22 cellular contexts compared by ENCODE assay signal in genomic region chr9:134172198-134173126, GRCh38. TPM values are rescaled to one million over a fixed set of nuclear protein-coding genes. Genes with fewer than 3 reads are reported as not detected.
DNase-seq lines count a peak whose midpoint lies in the region; ATAC-seq, FAIRE-seq and TF ChIP-seq lines count a peak whose summit lies in the region.
"Had no signal": no experiment of that assay in that cellular context is flagged by ENCODE, and none has a peak within 500 bp of the region (broad histone marks: within the 10 kb centered on the region; RNA-seq: fewer than 3 reads in every experiment).

No MANE protein-coding gene starts in this region.

- no peaks in the 10 kb centered on the region for H3K79me2 ChIP-seq in mammary epithelial cell (ENCODE audit: insufficient read depth, low read length)
- no peaks in the 10 kb centered on the region for H3K79me2 ChIP-seq in HepG2 (ENCODE audit: insufficient read depth, low read length)
- no peaks in the 10 kb centered on the region for H3K79me2 ChIP-seq in H9 (ENCODE audit: insufficient read depth, low read length)

- WGBS in mammary epithelial cell (ENCODE audit: low coverage, missing lambda C conversion rate): 64% methylated on average over 6 of the region's 31 CpGs
- 72% methylated on average over 6 of the region's 31 CpGs for WGBS in HepG2 (ENCODE audit: low lambda C conversion rate)
- WGBS in H9 (ENCODE audit: extremely low coverage, insufficient read length, low lambda C conversion rate): no CpG with 5 or more reads among the region's 31 CpGs

- peaks cover 26% of the 10 kb centered on the region for H3K4me1 Mint-ChIP-seq in CD14-positive monocyte
- H3K4me1 Mint-ChIP-seq in H9: peaks cover 3 to 12% of the 10 kb centered on the region in 2 experiments; a peak in 3 of 4 replicates
- H3K4me1 Mint-ChIP-seq: activated CD4-positive, alpha-beta memory T cell treated with anti-CD3 and anti-CD28 coated beads, Interleukin-2, amount 10 ng/mL, durations not matched to agents 7 days and 5 days had no signal

- H3K14ac ChIP-seq in H9 (ENCODE audit: insufficient read depth, low read length): no peak overlapping the region

- POLR2A ChIA-PET in HepG2 (lab: Yijun Ruan, JAX): interaction anchor here (3.6 kb wide), 1 partner anchor 156 kb away, joined by 13 read pairs; no protein-coding TSS in a partner anchor

- H3K9ac ChIP-seq in mammary epithelial cell (ENCODE audit: insufficient read depth, low read length): no peak overlapping the region
- no peak overlapping the region for H3K9ac ChIP-seq in HepG2 (ENCODE audit: insufficient read depth, low read depth, low read length)
- H3K9ac ChIP-seq in H9 (ENCODE audit: extremely low read depth, insufficient read length, low read length): no peak overlapping the region

- H3K27ac Mint-ChIP-seq in CD14-positive monocyte (peak overlapping the region; percentile 20 to 86 (median 68)), H9 (peak overlapping the region in 1 of 3 experiments; percentile 33; a peak in 1 of 7 replicates)
- H3K27ac Mint-ChIP-seq: activated CD4-positive, alpha-beta memory T cell treated with anti-CD3 and anti-CD28 coated beads, Interleukin-2, amount 10 ng/mL, durations not matched to agents 7 days and 5 days; CD4-positive, alpha-beta T cell had no signal

- H3K4ac ChIP-seq in H9 (ENCODE audit: low read depth, low read length): no peak overlapping the region

- no peak overlapping the region for H2BK5ac ChIP-seq in H9 (ENCODE audit: insufficient read length, low read length)

- no peaks in the 10 kb centered on the region for H3K23me2 ChIP-seq in H9 (ENCODE audit: insufficient read length, low read depth, low read length, poor library complexity, severe bottlenecking)

- H3K4me2 ChIP-seq in mammary epithelial cell (ENCODE audit: insufficient read depth, low read depth, low read length) (peak overlapping the region; percentile 16), HepG2 (ENCODE audit: low read depth, low read length) (peak overlapping the region; percentile 51; the same call in 1 of the 2 replicates), H9 (ENCODE audit: insufficient read depth, insufficient read length, low read length) (no peak overlapping the region)

- H2AK5ac ChIP-seq in H9 (ENCODE audit: insufficient read length, low read length): no peak overlapping the region

- no peaks in the 10 kb centered on the region for H3K9me3 ChIP-seq in mammary epithelial cell (replicated peaks; ENCODE audit: insufficient read depth, low read length)
- no peaks in the 10 kb centered on the region for H3K9me3 ChIP-seq in HepG2 (ENCODE audit: low read length)
- no peaks in the 10 kb centered on the region for H3K9me3 ChIP-seq in gastrocnemius medialis
- peaks cover 0 to 3% of the 10 kb centered on the region in 2 donors for H3K9me3 ChIP-seq in ascending aorta
- no peaks in the 10 kb centered on the region for H3K9me3 ChIP-seq in H9 (ENCODE audit: control insufficient read depth, low read depth, low read length)
- H3K9me3 ChIP-seq: neutrophil had no signal

- H3K36me3 Mint-ChIP-seq in CD14-positive monocyte (peaks cover 0 to 3% of the 10 kb centered on the region in 2 donors), H9 (ENCODE audit: insufficient read depth in 1 of 3, low read depth in 3 of 3) (peaks cover 0 to 2% (median 2%) of the 10 kb centered on the region in 3 experiments; a peak in 2 of 7 replicates)
- H3K36me3 Mint-ChIP-seq: IgD-negative memory B cell had no signal

- TF ChIP-seq RAD21 in HepG2 (CRISPR knock-in tag; IDR thresholded peaks at IDR 0.05): no peak

- H3K27ac ChIP-seq in mammary epithelial cell (ENCODE audit: insufficient read depth, low read depth, low read length): no peak overlapping the region
- no peak overlapping the region for H3K27ac ChIP-seq in HepG2 (ENCODE audit: extremely low read length, insufficient read depth, low read length)
- H3K27ac ChIP-seq in gastrocnemius medialis: peak overlapping the region in 3 of 4 donors; percentile 37 to 64 (median 63)
- no peak overlapping the region for H3K27ac ChIP-seq in ascending aorta
- H3K27ac ChIP-seq in H9 (ENCODE audit: insufficient read length, low read depth, low read length): no peak overlapping the region
- H3K27ac ChIP-seq: foreskin keratinocyte, neutrophil had no signal

- FAIRE-seq in HepG2 (lab: Jason Lieb, UNC): no peak
- FAIRE-seq: endometrium, small intestine had no signal

- H3K4me1 ChIP-seq in mammary epithelial cell (ENCODE audit: insufficient read depth, low read length) (peaks cover 10% of the 10 kb centered on the region), HepG2 (ENCODE audit: insufficient read depth, low read length) (peaks cover 32% of the 10 kb centered on the region), gastrocnemius medialis (peaks cover 16 to 20% of the 10 kb centered on the region in 2 donors), ascending aorta (peaks cover 0 to 6% of the 10 kb centered on the region in 2 donors), H9 (ENCODE audit: insufficient read depth, low read length) (no peaks in the 10 kb centered on the region)
- H3K4me1 ChIP-seq: foreskin keratinocyte had no signal

- BruUV-seq in mammary epithelial cell (replicated peaks; lab: Mats Ljungman, UMichigan) (no TSS peak), HepG2 (replicated peaks; lab: Mats Ljungman, UMichigan) (no TSS peak)

- no peak overlapping the region for H3T11ph ChIP-seq in H9 (ENCODE audit: low read length)

- peak overlapping the region; percentile 76 for H2AFZ ChIP-seq in mammary epithelial cell (ENCODE audit: low read depth, low read length)
- no peak overlapping the region for H2AFZ ChIP-seq in HepG2 (ENCODE audit: low read length)
- H2AFZ ChIP-seq in H9 (ENCODE audit: low read length): no peak overlapping the region

- no peak overlapping the region for H2BK20ac ChIP-seq in H9 (ENCODE audit: low read depth, low read length, poor library complexity, severe bottlenecking)

- no peak for TF ChIP-seq CTCF in CD14-positive monocyte (IDR thresholded peaks at IDR 0.05)
- TF ChIP-seq CTCF in mammary epithelial cell (conservative IDR thresholded peaks at IDR 0.05 in 1 of 2, IDR thresholded peaks at IDR 0.05 in 1 of 2; ENCODE audit: extremely low read depth in 1 of 2, insufficient read depth in 1 of 2, low read depth in 1 of 2, low read length in 2 of 2): no peak
- no peak for TF ChIP-seq CTCF in HepG2 (CRISPR knock-in tag; IDR thresholded peaks at IDR 0.05)
- no peak for TF ChIP-seq CTCF in gastrocnemius medialis (IDR thresholded peaks at IDR 0.05 in 4 of 5, conservative IDR thresholded peaks at IDR 0.05 in 1 of 5)
- no peak for TF ChIP-seq CTCF in ascending aorta (IDR thresholded peaks at IDR 0.05)
- no peak for TF ChIP-seq CTCF in H9 (conservative IDR thresholded peaks at IDR 0.05)

- in situ Hi-C loops in mammary epithelial cell (cut with MboI; ENCODE audit: low sequenced_read_pairs in 2 of 2): no loop called here
- in situ Hi-C loops in HepG2 (cut with HindIII; ENCODE audit: extremely low pct_ligation_motif_present, low pct_unique_long_range_greater_than_20kb): no loop called here
- in situ Hi-C loops in gastrocnemius medialis (cut with MboI; ENCODE audit: low sequenced_read_pairs in 4 of 4): no loop called here

- H3K4me3 Mint-ChIP-seq in CD14-positive monocyte (peak overlapping the region in 1 of 2 donors; percentile 78), H9 (no peak overlapping the region)
- H3K4me3 Mint-ChIP-seq: activated CD4-positive, alpha-beta memory T cell treated with anti-CD3 and anti-CD28 coated beads, Interleukin-2, amount 10 ng/mL, durations not matched to agents 7 days and 5 days; CD4-positive, alpha-beta T cell had no signal

- H3K56ac ChIP-seq in H9 (ENCODE audit: insufficient read length, low read depth, low read length): no peak overlapping the region

- no peak overlapping the region for H2BK120ac ChIP-seq in H9 (ENCODE audit: low read depth, low read length, poor library complexity, severe bottlenecking)

- TF ChIP-seq POLR2A in HepG2 (IDR thresholded peaks at IDR 0.05; ENCODE audit: insufficient read depth in 1 of 2, low read depth in 2 of 2, low read length in 2 of 2): no peak
- TF ChIP-seq POLR2A in gastrocnemius medialis (IDR thresholded peaks at IDR 0.05): no peak

- H4K91ac ChIP-seq in H9 (ENCODE audit: insufficient read length, low read depth, low read length): no peak overlapping the region

- H4K8ac ChIP-seq in H9 (replicated peaks; ENCODE audit: insufficient read length, low read depth, low read length): no peak overlapping the region

- no peaks in the 10 kb centered on the region for H3K79me1 ChIP-seq in H9 (ENCODE audit: insufficient read depth, low read depth, low read length, poor library complexity, severe bottlenecking)

- intact Hi-C loops in CD14-positive monocyte (cut with micrococcal nuclease): loop anchor here in 1 of 2 donors (5.0 kb wide), 2 partner anchors 70 to 145 kb away; no protein-coding TSS in a partner anchor
- intact Hi-C loops in mammary epithelial cell (cut with micrococcal nuclease): loop anchor here (5.0 to 10.0 kb wide), 2 partner anchors 472 to 1240 kb away; partner anchors contain the start of gene COL5A1
- intact Hi-C loops in HepG2 (cut with micrococcal nuclease; ENCODE audit: unreplicated experiment): loop anchor here (5.0 to 10.0 kb wide), 4 partner anchors 45 to 190 kb away; partner anchors contain the start of gene RXRA
- intact Hi-C loops in gastrocnemius medialis (cut with DNase I; ENCODE audit: low total_unique reads): no loop called here
- intact Hi-C loops in ascending aorta (cut with DNase I): loop anchor here (5.0 kb wide), 2 partner anchors 110 to 570 kb away; no protein-coding TSS in a partner anchor

- dilution Hi-C loops in mammary epithelial cell (cut with HindIII; ENCODE audit: low sequenced_read_pairs): no loop called here

- H3K27me3 Mint-ChIP-seq in CD14-positive monocyte (ENCODE audit: low read depth in 3 of 3) (peaks cover 0 to 13% (median 8%) of the 10 kb centered on the region in 3 donors), H9 (ENCODE audit: low read depth) (no peaks in the 10 kb centered on the region; the same call in 1 of the 2 replicates)
- H3K27me3 Mint-ChIP-seq: CD4-positive, alpha-beta T cell had no signal

- DNase-seq in CD14-positive monocyte (ENCODE audit: low spot score) (no peak), mammary epithelial cell (no peak), HepG2 (ENCODE audit: low spot score) (no peak), gastrocnemius medialis (no peak), ascending aorta (ENCODE audit: low spot score in 2 of 2) (no peak), H9 (no peak)
- DNase-seq in activated CD4-positive, CD25-positive, alpha-beta regulatory T cell (lab: John Stamatoyannopoulos, UW): no peak
- DNase-seq: ACHN; activated CD4-positive, alpha-beta memory T cell treated with anti-CD3 and anti-CD28 coated beads, Interleukin-2, amount 10 ng/mL, durations not matched to agents 7 days and 5 days; amniotic stem cell; CD4-positive, alpha-beta T cell; DMS79 treated with DMSO at 0.1 percent for 48 hours; foreskin keratinocyte; mesendoderm; NCI-H524 treated with DMSO at 0.1 percent for 48 hours; PC-3; small intestine had no signal

- no peaks in the 10 kb centered on the region for H4K20me1 ChIP-seq in mammary epithelial cell (ENCODE audit: insufficient read depth, low read length)
- H4K20me1 ChIP-seq in HepG2 (ENCODE audit: insufficient read depth, low read length): no peaks in the 10 kb centered on the region
- no peaks in the 10 kb centered on the region for H4K20me1 ChIP-seq in H9 (ENCODE audit: control insufficient read depth, insufficient read depth, insufficient read length)

- ATAC-seq in HepG2 (no peak), gastrocnemius medialis (no peak), HG03280 (IDR thresholded peaks at IDR 0.05; ENCODE audit: unreplicated experiment) (no peak)
- ATAC-seq: foreskin keratinocyte, PC-3 had no signal

- H2BK12ac ChIP-seq in H9 (ENCODE audit: insufficient read length, low read depth, low read length): no peak overlapping the region

- H3K36me3 ChIP-seq in mammary epithelial cell (ENCODE audit: insufficient read depth, low read length) (no peaks in the 10 kb centered on the region), HepG2 (replicated peaks in 1 of 2; ENCODE audit: control insufficient read depth in 1 of 2, insufficient read depth in 2 of 2, low read length in 2 of 2) (no peaks in the 10 kb centered on the region), gastrocnemius medialis (no peaks in the 10 kb centered on the region), ascending aorta (no peaks in the 10 kb centered on the region)
- H3K36me3 ChIP-seq: neutrophil had no signal

- H2BK15ac ChIP-seq in H9 (ENCODE audit: low read depth, low read length): no peak overlapping the region

- H3K27me3 ChIP-seq in mammary epithelial cell (ENCODE audit: insufficient read depth, low read length): no peaks in the 10 kb centered on the region
- H3K27me3 ChIP-seq in HepG2 (ENCODE audit: control insufficient read depth in 1 of 2, insufficient read depth in 2 of 2, low read length in 2 of 2): peaks cover 2 to 44% of the 10 kb centered on the region in 2 experiments; a peak in 4 of 5 replicates
- no peaks in the 10 kb centered on the region for H3K27me3 ChIP-seq in gastrocnemius medialis
- H3K27me3 ChIP-seq in ascending aorta: peaks cover 7% of the 10 kb centered on the region
- H3K27me3 ChIP-seq in H9 (ENCODE audit: insufficient read depth, low read length): no peaks in the 10 kb centered on the region

- H3K9me3 Mint-ChIP-seq in CD14-positive monocyte (peaks cover 3 to 9% (median 6%) of the 10 kb centered on the region in 7 donors), H9 (peaks cover 9 to 11% of the 10 kb centered on the region in 2 experiments; a peak in 4 of 5 replicates)
- H3K9me3 Mint-ChIP-seq: activated CD4-positive, alpha-beta memory T cell treated with anti-CD3 and anti-CD28 coated beads, Interleukin-2, amount 10 ng/mL, durations not matched to agents 7 days and 5 days; CD4-positive, alpha-beta T cell; IgD-negative memory B cell had no signal

- H4K5ac ChIP-seq in H9 (ENCODE audit: insufficient read length, low read depth, low read length): no peak overlapping the region

- H3K18ac ChIP-seq in H9 (ENCODE audit: insufficient read length, low read depth, low read length): no peak overlapping the region

- H3K23ac ChIP-seq in H9 (ENCODE audit: insufficient read length, low read depth, low read length): no peak overlapping the region

- TF ChIP-seq EP300 in HepG2 (IDR thresholded peaks at IDR 0.05; ENCODE audit: low read depth in 2 of 2, low read length in 2 of 2) (no peak), HepG2 (CRISPR knock-in tag; IDR thresholded peaks at IDR 0.05; ENCODE audit: borderline replicate concordance) (no peak)

- H3K4me3 ChIP-seq in mammary epithelial cell (replicated peaks in 1 of 3; ENCODE audit: insufficient read depth in 1 of 3, low read depth in 2 of 3, low read length in 3 of 3): no peak overlapping the region
- peak overlapping the region in 1 of 3 experiments; percentile 63; a peak in 1 of 6 replicates for H3K4me3 ChIP-seq in HepG2 (replicated peaks in 1 of 3; ENCODE audit: insufficient read depth in 1 of 3, low read depth in 2 of 3, low read length in 3 of 3)
- no peak overlapping the region for H3K4me3 ChIP-seq in gastrocnemius medialis
- no peak overlapping the region for H3K4me3 ChIP-seq in ascending aorta

- CTCF ChIA-PET in mammary epithelial cell (lab: Charles Lee; ENCODE audit: low non-redundant PET): no interaction called here
- CTCF ChIA-PET in HepG2 (lab: Yijun Ruan, JAX; ENCODE audit: low intra/inter-chr PET ratio, low total read pairs): no interaction called here

RNA-seq across cellular contexts. Expression of gene RNU6ATAC, which starts 8.1 kb away (rescaled TPM):
- not detected for polyA plus RNA-seq in CD14-positive monocyte
- total RNA-seq in mammary epithelial cell: 10 to 100 TPM in 1 of 2 donors, not detected in 1; 58.5 TPM
- not detected for polyA plus RNA-seq in mammary epithelial cell
- polyA minus RNA-seq in mammary epithelial cell: not detected
- total RNA-seq in HepG2 (2016; rRNA removed; fragmentation: Illumina TruSeq; extraction: Trizol): 894 TPM in 1 of 2 replicates, not detected in the other
- total RNA-seq in HepG2 (2016; cell fraction: cytosol; rRNA removed; fragmentation: Illumina TruSeq; extraction: Trizol; ENCODE audit: low read depth): 12,614 and 12,724 TPM in 2 replicates
- 82.4 and 810 TPM in 2 replicates for total RNA-seq in HepG2 (2016; cell fraction: insoluble cytoplasmic fraction; rRNA removed; fragmentation: Illumina TruSeq; extraction: Trizol)
- 600 and 628 TPM in 2 replicates for total RNA-seq in HepG2 (2016; cell fraction: membrane; rRNA removed; fragmentation: Illumina TruSeq; extraction: Trizol)
- total RNA-seq in HepG2 (2016; cell fraction: nucleus; rRNA removed; fragmentation: Illumina TruSeq; extraction: Trizol): 1,443 and 1,712 TPM in 2 replicates
- polyA plus RNA-seq in HepG2 (2011; rRNA removed): not detected in 2 replicates
- polyA plus RNA-seq in HepG2 (2011; cell fraction: cytosol; rRNA removed): not detected in 2 replicates
- polyA plus RNA-seq in HepG2 (2011; cell fraction: nucleus; rRNA removed): not detected in 2 replicates
- not detected in 2 replicates for polyA plus RNA-seq in HepG2 (2012)
- 76.0 TPM in 1 of 2 replicates, not detected in the other for polyA plus RNA-seq in HepG2 (2016; cell fraction: cytosol; fragmentation: Illumina TruSeq; extraction: Trizol; ENCODE audit: low read depth)
- not detected in 2 replicates for polyA plus RNA-seq in HepG2 (2016; cell fraction: insoluble cytoplasmic fraction; fragmentation: Illumina TruSeq; extraction: Trizol; ENCODE audit: low read depth)
- not detected in 2 replicates for polyA plus RNA-seq in HepG2 (2016; cell fraction: membrane; fragmentation: Illumina TruSeq; extraction: Trizol; ENCODE audit: low read depth)
- polyA plus RNA-seq in HepG2 (2016; cell fraction: nucleus; fragmentation: Illumina TruSeq; extraction: Trizol; ENCODE audit: insufficient read depth, low read depth): not detected in 2 replicates
- under 0.01 TPM in 2 replicates for polyA minus RNA-seq in HepG2 (2011; rRNA and poly(A)+ RNA removed; ENCODE audit: low replicate concordance)
- 1,413 and 1,463 TPM in 2 replicates for polyA minus RNA-seq in HepG2 (2011; cell fraction: cytosol; rRNA and poly(A)+ RNA removed)
- under 0.01 TPM in 1 of 2 replicates, not detected in the other for polyA minus RNA-seq in HepG2 (2011; cell fraction: nucleus; rRNA and poly(A)+ RNA removed)
- not detected for total RNA-seq in gastrocnemius medialis
- total RNA-seq in ascending aorta: not detected
- 132 and 134 TPM in 2 replicates for total RNA-seq in H9 (2021)
- total RNA-seq: foreskin keratinocyte, PC-3, urinary bladder had no signal
- polyA plus RNA-seq: foreskin keratinocyte, IgD-negative memory B cell, small intestine, urinary bladder had no signal

RNA-seq across cellular contexts. Expression of gene WDR5, which starts 36.6 kb away (rescaled TPM):
- polyA plus RNA-seq in CD14-positive monocyte: 10 to 100 TPM in 1 of 2 donors, 1 to 10 TPM in 1; 8.7 to 10.2 TPM
- 10 to 100 TPM; 22.3 to 37.9 TPM for total RNA-seq in mammary epithelial cell
- 32.8 TPM for polyA plus RNA-seq in mammary epithelial cell
- 31.2 TPM for polyA minus RNA-seq in mammary epithelial cell
- 31.6 and 34.3 TPM in 2 replicates for total RNA-seq in HepG2 (2016; rRNA removed; fragmentation: Illumina TruSeq; extraction: Trizol)
- 25.8 and 28.6 TPM in 2 replicates for total RNA-seq in HepG2 (2016; cell fraction: cytosol; rRNA removed; fragmentation: Illumina TruSeq; extraction: Trizol; ENCODE audit: low read depth)
- 24.3 and 33.8 TPM in 2 replicates for total RNA-seq in HepG2 (2016; cell fraction: insoluble cytoplasmic fraction; rRNA removed; fragmentation: Illumina TruSeq; extraction: Trizol)
- 46.4 and 51.5 TPM in 2 replicates for total RNA-seq in HepG2 (2016; cell fraction: membrane; rRNA removed; fragmentation: Illumina TruSeq; extraction: Trizol)
- total RNA-seq in HepG2 (2016; cell fraction: nucleus; rRNA removed; fragmentation: Illumina TruSeq; extraction: Trizol): 25.3 and 27.9 TPM in 2 replicates
- polyA plus RNA-seq in HepG2 (2011; rRNA removed): 34.3 and 39.8 TPM in 2 replicates
- polyA plus RNA-seq in HepG2 (2011; cell fraction: cytosol; rRNA removed): 37.7 and 41.2 TPM in 2 replicates
- 91.6 and 97.0 TPM in 2 replicates for polyA plus RNA-seq in HepG2 (2011; cell fraction: nucleus; rRNA removed)
- polyA plus RNA-seq in HepG2 (2012): 39.5 and 43.5 TPM in 2 replicates
- 48.0 and 58.0 TPM in 2 replicates for polyA plus RNA-seq in HepG2 (2016; cell fraction: cytosol; fragmentation: Illumina TruSeq; extraction: Trizol; ENCODE audit: low read depth)
- polyA plus RNA-seq in HepG2 (2016; cell fraction: insoluble cytoplasmic fraction; fragmentation: Illumina TruSeq; extraction: Trizol; ENCODE audit: low read depth): 39.5 and 47.9 TPM in 2 replicates
- 63.7 TPM in 2 replicates for polyA plus RNA-seq in HepG2 (2016; cell fraction: membrane; fragmentation: Illumina TruSeq; extraction: Trizol; ENCODE audit: low read depth)
- 58.1 and 61.1 TPM in 2 replicates for polyA plus RNA-seq in HepG2 (2016; cell fraction: nucleus; fragmentation: Illumina TruSeq; extraction: Trizol; ENCODE audit: insufficient read depth, low read depth)
- polyA minus RNA-seq in HepG2 (2011; rRNA and poly(A)+ RNA removed; ENCODE audit: low replicate concordance): 23.7 and 57.9 TPM in 2 replicates
- polyA minus RNA-seq in HepG2 (2011; cell fraction: cytosol; rRNA and poly(A)+ RNA removed): 18.7 and 21.8 TPM in 2 replicates
- polyA minus RNA-seq in HepG2 (2011; cell fraction: nucleus; rRNA and poly(A)+ RNA removed): 35.8 and 44.5 TPM in 2 replicates
- 10 to 100 TPM; 19.8 to 39.3 (median 31.9) TPM for total RNA-seq in gastrocnemius medialis
- 13.9 TPM for total RNA-seq in ascending aorta
- total RNA-seq in H9 (2021): 72.3 and 74.0 TPM in 2 replicates

Comparison
In these comparisons a context has a peak if more than half of its experiments do, and no peak if none do; other contexts are left out.
1. H3K27ac ChIP-seq: peak in gastrocnemius medialis (3 of 4); none in mammary epithelial cell (single experiment), HepG2 (single experiment), ascending aorta (0 of 2) and H9 (single experiment).